Comparison of ENCODE assay signal across 2 cellular contexts in genomic region chr19:12555456-12555930, GRCh38.
TF ChIP-seq lines count a peak whose summit lies in the region.

No MANE protein-coding gene starts in this region.

TF ChIP-seq in SK-N-SH, 30 proteins besides CTCF, POLR2A, EP300 and RAD21:
- TF ChIP-seq TCF12 (IDR thresholded peaks at IDR 0.05) = no peak
- TF ChIP-seq, protein P1, sequence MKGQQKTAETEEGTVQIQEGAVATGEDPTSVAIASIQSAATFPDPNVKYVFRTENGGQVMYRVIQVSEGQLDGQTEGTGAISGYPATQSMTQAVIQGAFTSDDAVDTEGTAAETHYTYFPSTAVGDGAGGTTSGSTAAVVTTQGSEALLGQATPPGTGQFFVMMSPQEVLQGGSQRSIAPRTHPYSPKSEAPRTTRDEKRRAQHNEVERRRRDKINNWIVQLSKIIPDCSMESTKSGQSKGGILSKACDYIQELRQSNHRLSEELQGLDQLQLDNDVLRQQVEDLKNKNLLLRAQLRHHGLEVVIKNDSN (IDR thresholded peaks at IDR 0.05; ENCODE audit: borderline replicate concordance, low read depth) = no peak
- no peak for TF ChIP-seq RFX5 (IDR thresholded peaks at IDR 0.05; ENCODE audit: low read length)
- TF ChIP-seq ELF1 (IDR thresholded peaks at IDR 0.05) = no peak
- no peak for TF ChIP-seq JUND (IDR thresholded peaks at IDR 0.05)
- no peak for TF ChIP-seq MXI1 (IDR thresholded peaks at IDR 0.05; ENCODE audit: low read depth, low read length)
- no peak for TF ChIP-seq FOSL2 (IDR thresholded peaks at IDR 0.05; ENCODE audit: borderline replicate concordance, low read depth)
- TF ChIP-seq CHD2 (IDR thresholded peaks at IDR 0.05; ENCODE audit: low read length, partially characterized antibody) = no peak
- no peak for TF ChIP-seq GATA2 (CRISPR knock-in tag; IDR thresholded peaks at IDR 0.05)
- no peak for TF ChIP-seq RXRA (IDR thresholded peaks at IDR 0.05; ENCODE audit: borderline replicate concordance, low read depth)
- no peak for TF ChIP-seq RCOR1 (IDR thresholded peaks at IDR 0.05; ENCODE audit: low read length)
- TF ChIP-seq, protein P2, sequence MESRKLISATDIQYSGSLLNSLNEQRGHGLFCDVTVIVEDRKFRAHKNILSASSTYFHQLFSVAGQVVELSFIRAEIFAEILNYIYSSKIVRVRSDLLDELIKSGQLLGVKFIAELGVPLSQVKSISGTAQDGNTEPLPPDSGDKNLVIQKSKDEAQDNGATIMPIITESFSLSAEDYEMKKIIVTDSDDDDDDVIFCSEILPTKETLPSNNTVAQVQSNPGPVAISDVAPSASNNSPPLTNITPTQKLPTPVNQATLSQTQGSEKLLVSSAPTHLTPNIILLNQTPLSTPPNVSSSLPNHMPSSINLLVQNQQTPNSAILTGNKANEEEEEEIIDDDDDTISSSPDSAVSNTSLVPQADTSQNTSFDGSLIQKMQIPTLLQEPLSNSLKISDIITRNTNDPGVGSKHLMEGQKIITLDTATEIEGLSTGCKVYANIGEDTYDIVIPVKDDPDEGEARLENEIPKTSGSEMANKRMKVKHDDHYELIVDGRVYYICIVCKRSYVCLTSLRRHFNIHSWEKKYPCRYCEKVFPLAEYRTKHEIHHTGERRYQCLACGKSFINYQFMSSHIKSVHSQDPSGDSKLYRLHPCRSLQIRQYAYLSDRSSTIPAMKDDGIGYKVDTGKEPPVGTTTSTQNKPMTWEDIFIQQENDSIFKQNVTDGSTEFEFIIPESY (IDR thresholded peaks at IDR 0.05; ENCODE audit: borderline replicate concordance, low read depth) = no peak
- no peak for TF ChIP-seq MEF2A (IDR thresholded peaks at IDR 0.05; ENCODE audit: borderline replicate concordance, low read depth)
- no peak for TF ChIP-seq SIN3A (IDR thresholded peaks at IDR 0.05; ENCODE audit: borderline replicate concordance, low read depth, low read length)
- no peak for TF ChIP-seq SMC3 (IDR thresholded peaks at IDR 0.05; ENCODE audit: low read depth, low read length)
- no peak for TF ChIP-seq FOXJ3 (CRISPR knock-in tag; IDR thresholded peaks at IDR 0.05)
- no peak for TF ChIP-seq TAF1 (IDR thresholded peaks at IDR 0.05; ENCODE audit: borderline replicate concordance, low read depth, low read length)

TF ChIP-seq in SK-N-SH treated with all-trans-retinoic acid at 6 μM for 48 hours, 23 proteins besides CTCF, POLR2A, EP300 and RAD21:
- no peak for TF ChIP-seq ZNF8 (CRISPR knock-in tag; IDR thresholded peaks at IDR 0.05)
- TF ChIP-seq POU6F1 (CRISPR knock-in tag; IDR thresholded peaks at IDR 0.05; ENCODE audit: borderline replicate concordance, low read depth) = no peak
- TF ChIP-seq GLIS3 (CRISPR knock-in tag; IDR thresholded peaks at IDR 0.05) = no peak
- no peak for TF ChIP-seq TSHZ2 (CRISPR knock-in tag; IDR thresholded peaks at IDR 0.05)
- TF ChIP-seq, protein P3, sequence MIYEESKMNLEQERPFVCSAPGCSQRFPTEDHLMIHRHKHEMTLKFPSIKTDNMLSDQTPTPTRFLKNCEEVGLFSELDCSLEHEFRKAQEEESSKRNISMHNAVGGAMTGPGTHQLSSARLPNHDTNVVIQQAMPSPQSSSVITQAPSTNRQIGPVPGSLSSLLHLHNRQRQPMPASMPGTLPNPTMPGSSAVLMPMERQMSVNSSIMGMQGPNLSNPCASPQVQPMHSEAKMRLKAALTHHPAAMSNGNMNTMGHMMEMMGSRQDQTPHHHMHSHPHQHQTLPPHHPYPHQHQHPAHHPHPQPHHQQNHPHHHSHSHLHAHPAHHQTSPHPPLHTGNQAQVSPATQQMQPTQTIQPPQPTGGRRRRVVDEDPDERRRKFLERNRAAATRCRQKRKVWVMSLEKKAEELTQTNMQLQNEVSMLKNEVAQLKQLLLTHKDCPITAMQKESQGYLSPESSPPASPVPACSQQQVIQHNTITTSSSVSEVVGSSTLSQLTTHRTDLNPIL (CRISPR knock-in tag; IDR thresholded peaks at IDR 0.05; ENCODE audit: low read depth) = no peak
- no peak for TF ChIP-seq TOX (CRISPR knock-in tag; IDR thresholded peaks at IDR 0.05; ENCODE audit: borderline replicate concordance)
- TF ChIP-seq ZNF70 (CRISPR knock-in tag; IDR thresholded peaks at IDR 0.05) = no peak
- TF ChIP-seq PPARA (CRISPR knock-in tag; IDR thresholded peaks at IDR 0.05; ENCODE audit: borderline replicate concordance) = no peak
- no peak for TF ChIP-seq ZFP30 (CRISPR knock-in tag; IDR thresholded peaks at IDR 0.05)
- TF ChIP-seq ISL1 (CRISPR knock-in tag; IDR thresholded peaks at IDR 0.05) = no peak
- no peak for TF ChIP-seq ZC3H10 (CRISPR knock-in tag; IDR thresholded peaks at IDR 0.05)
- no peak for TF ChIP-seq ZNF565 (CRISPR knock-in tag; conservative IDR thresholded peaks at IDR 0.05; ENCODE audit: low read depth)
- TF ChIP-seq CSRNP3 (CRISPR knock-in tag; IDR thresholded peaks at IDR 0.05) = no peak
- TF ChIP-seq TCF4 (CRISPR knock-in tag; IDR thresholded peaks at IDR 0.05; ENCODE audit: borderline replicate concordance) = no peak
- TF ChIP-seq ARNTL (CRISPR knock-in tag; IDR thresholded peaks at IDR 0.05; ENCODE audit: borderline replicate concordance, low read depth) = no peak
- TF ChIP-seq ESRRG (CRISPR knock-in tag; IDR thresholded peaks at IDR 0.05) = no peak
- TF ChIP-seq CSDC2 (CRISPR knock-in tag; IDR thresholded peaks at IDR 0.05) = no peak
- TF ChIP-seq RARB (CRISPR knock-in tag; IDR thresholded peaks at IDR 0.05) = no peak
- TF ChIP-seq, protein P4, sequence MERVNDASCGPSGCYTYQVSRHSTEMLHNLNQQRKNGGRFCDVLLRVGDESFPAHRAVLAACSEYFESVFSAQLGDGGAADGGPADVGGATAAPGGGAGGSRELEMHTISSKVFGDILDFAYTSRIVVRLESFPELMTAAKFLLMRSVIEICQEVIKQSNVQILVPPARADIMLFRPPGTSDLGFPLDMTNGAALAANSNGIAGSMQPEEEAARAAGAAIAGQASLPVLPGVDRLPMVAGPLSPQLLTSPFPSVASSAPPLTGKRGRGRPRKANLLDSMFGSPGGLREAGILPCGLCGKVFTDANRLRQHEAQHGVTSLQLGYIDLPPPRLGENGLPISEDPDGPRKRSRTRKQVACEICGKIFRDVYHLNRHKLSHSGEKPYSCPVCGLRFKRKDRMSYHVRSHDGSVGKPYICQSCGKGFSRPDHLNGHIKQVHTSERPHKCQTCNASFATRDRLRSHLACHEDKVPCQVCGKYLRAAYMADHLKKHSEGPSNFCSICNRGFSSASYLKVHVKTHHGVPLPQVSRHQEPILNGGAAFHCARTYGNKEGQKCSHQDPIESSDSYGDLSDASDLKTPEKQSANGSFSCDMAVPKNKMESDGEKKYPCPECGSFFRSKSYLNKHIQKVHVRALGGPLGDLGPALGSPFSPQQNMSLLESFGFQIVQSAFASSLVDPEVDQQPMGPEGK (CRISPR knock-in tag; IDR thresholded peaks at IDR 0.05; ENCODE audit: borderline replicate concordance) = no peak
- TF ChIP-seq OSR1 (CRISPR knock-in tag; IDR thresholded peaks at IDR 0.05) = no peak
TF ChIP-seq in SK-N-SH treated with all-trans-retinoic acid at 6 μM for 48 hours: peak in this region for 0.
